8 cellular contexts compared by ENCODE assay signal in the genomic region with DNA sequence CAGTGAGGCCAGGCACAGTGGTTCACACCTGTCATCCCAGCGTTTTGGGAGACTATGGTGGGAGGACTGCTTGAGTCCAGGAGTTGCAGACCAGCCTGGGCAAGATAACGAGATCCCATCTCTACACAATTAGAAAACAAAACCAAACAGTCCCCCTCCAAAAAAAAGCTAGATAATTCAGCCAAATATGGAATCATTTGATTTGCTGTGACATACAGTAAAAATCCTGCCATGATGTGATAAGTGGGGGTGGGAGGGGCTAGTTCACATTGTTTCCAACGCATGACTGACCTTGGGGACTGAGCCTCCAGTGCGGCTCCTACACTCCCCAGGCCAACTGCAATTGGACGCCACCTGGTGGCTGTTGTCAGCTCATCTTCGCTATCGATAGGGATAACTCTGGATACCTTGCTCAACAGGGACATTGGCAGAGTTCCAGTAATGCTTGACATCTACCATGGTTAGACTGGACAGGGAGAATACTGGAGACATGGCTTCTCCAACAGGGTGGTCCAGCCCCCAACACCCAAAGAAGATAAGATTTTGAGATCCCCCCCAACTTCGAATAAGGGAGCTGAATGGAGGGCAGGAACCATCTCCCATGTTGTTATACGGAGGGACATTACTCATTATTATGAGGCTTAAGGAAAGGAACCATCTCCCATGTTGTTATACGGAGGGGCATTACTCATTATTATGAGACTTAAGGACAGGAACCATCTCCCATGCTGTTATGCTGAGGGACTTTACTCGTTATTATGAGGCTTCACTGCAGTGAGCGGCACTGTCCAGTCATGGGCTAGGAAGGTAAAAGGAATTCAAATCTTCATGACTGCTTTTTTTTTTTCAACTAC.
DNase-seq lines count a peak whose midpoint lies in the region; ATAC-seq and TF ChIP-seq lines count a peak whose summit lies in the region.

No MANE protein-coding gene starts in this region.

- no peaks in the 10 kb centered on the region for H3K36me3 Mint-ChIP-seq in CD4-positive, alpha-beta memory T cell

- TF ChIP-seq CTCF in epithelial cell of esophagus (IDR thresholded peaks at IDR 0.05; ENCODE audit: insufficient read depth, low read depth, low read length, missing control alignments), result peak; percentile 85

- H3K9me3 Mint-ChIP-seq in CD4-positive, alpha-beta memory T cell, result no peaks in the 10 kb centered on the region

- no peaks in the 10 kb centered on the region for H3K9me3 ChIP-seq in CD4-positive, alpha-beta memory T cell (ENCODE audit: control insufficient read depth in 1 of 2, low read length in 2 of 2)
- no peaks in the 10 kb centered on the region; the same call in 1 of the 2 replicates for H3K9me3 ChIP-seq in NT2/D1 (ENCODE audit: insufficient read depth, low read length)

- H3K27ac Mint-ChIP-seq in CD4-positive, alpha-beta memory T cell, result peak overlapping the region in 6 of 7 donors; percentile 64 to 86 (median 76)

- H3K9ac ChIP-seq in NT2/D1 (ENCODE audit: insufficient read length, low read depth), result no peak overlapping the region

- no peaks in the 10 kb centered on the region for H3K27me3 ChIP-seq in CD4-positive, alpha-beta memory T cell (ENCODE audit: insufficient read depth, low read length)
- peaks cover under 1% of the 10 kb centered on the region for H3K27me3 ChIP-seq in NT2/D1 (ENCODE audit: insufficient read depth, insufficient read length)

- no peak overlapping the region for H3K4me3 ChIP-seq in CD4-positive, alpha-beta memory T cell (ENCODE audit: low read length in 2 of 2)
- no peak overlapping the region for H3K4me3 ChIP-seq in NT2/D1 (ENCODE audit: insufficient read length, low read depth)
- no peak overlapping the region for H3K4me3 ChIP-seq in epithelial cell of esophagus (ENCODE audit: low read length)

- CTCF ChIA-PET in CD4-positive, alpha-beta memory T cell (lab: Charles Lee; ENCODE audit: partially characterized antibody), result interaction anchor here (0.7 to 3.3 kb wide), 60 partner anchors 9 to 372 kb away, joined by 3 to 74 read pairs (median 4); no protein-coding TSS in a partner anchor

- peaks cover 13% of the 10 kb centered on the region for H3K4me1 ChIP-seq in CD4-positive, alpha-beta memory T cell (ENCODE audit: insufficient read depth, low read length)
- H3K4me1 ChIP-seq in NT2/D1 (ENCODE audit: insufficient read depth, insufficient read length), result no peaks in the 10 kb centered on the region

- no peaks in the 10 kb centered on the region for H3K27me3 Mint-ChIP-seq in CD4-positive, alpha-beta memory T cell

- POLR2A ChIA-PET in CD4-positive, alpha-beta memory T cell (lab: Charles Lee; ENCODE audit: partially characterized antibody), result interaction anchor here (0.5 to 2.7 kb wide), 14 partner anchors 8 to 338 kb away, joined by 3 to 28 read pairs (median 4); a partner anchor contains a TSS

- H3K4me3 Mint-ChIP-seq in CD4-positive, alpha-beta memory T cell, result peak overlapping the region in 4 of 8 donors; percentile 14 to 39 (median 30)

- peak; percentile 55 to 69 (median 60) for DNase-seq in CD4-positive, alpha-beta memory T cell
- DNase-seq in HUDEP-2 (lab: John Stamatoyannopoulos, UW; ENCODE audit: unreplicated experiment in 76 of 76) (peak in 72 of 76 experiments; percentile 2 to 93 (median 59)), NT2/D1 (ENCODE audit: low read depth, low spot score) (peak; percentile 77), epithelial cell of esophagus (ENCODE audit: low read depth) (peak; percentile 84), myocyte (ENCODE audit: low read depth) (peak; percentile 90), superior temporal gyrus (ENCODE audit: extremely low spot score) (peak; percentile 82)
- peak; percentile 69 for DNase-seq in activated CD8-positive, alpha-beta memory T cell treated with anti-CD3 and anti-CD28 coated beads, Interleukin-2, amount 50 U/mL, for 4 hours

- peak; percentile 32 for ATAC-seq in GM21360 (IDR thresholded peaks at IDR 0.05; ENCODE audit: unreplicated experiment)

- H3K36me3 ChIP-seq in CD4-positive, alpha-beta memory T cell (ENCODE audit: insufficient read depth, low read length), result no peaks in the 10 kb centered on the region
- no peaks in the 10 kb centered on the region for H3K36me3 ChIP-seq in NT2/D1 (ENCODE audit: insufficient read depth, insufficient read length, low read length)

- peaks cover 7 to 19% (median 12%) of the 10 kb centered on the region in 4 donors for H3K4me1 Mint-ChIP-seq in CD4-positive, alpha-beta memory T cell

- intact Hi-C loops in CD4-positive, alpha-beta memory T cell (cut with micrococcal nuclease), result loop anchor here (1.0 kb wide), 3 partner anchors 80 to 305 kb away; no protein-coding TSS in a partner anchor

- H3K27ac ChIP-seq in CD4-positive, alpha-beta memory T cell (ENCODE audit: low read depth, low read length), result no peak overlapping the region
